ENCODE assay signal across 23 cellular contexts in genomic region chr6:148285205-148285604, GRCh38. TPM values are rescaled to one million over a fixed set of nuclear protein-coding genes. Genes with fewer than 3 reads are reported as not detected.
DNase-seq lines count a peak whose midpoint lies in the region; FAIRE-seq and TF ChIP-seq lines count a peak whose summit lies in the region.
"Had no signal": no experiment of that assay in that cellular context is flagged by ENCODE, and none has a peak within 500 bp of the region (broad histone marks: within the 10 kb centered on the region; RNA-seq: fewer than 3 reads in every experiment).

No MANE protein-coding gene starts in this region.

- H3K4me1 ChIP-seq in ascending aorta = no peaks in the 10 kb centered on the region
- H3K4me1 ChIP-seq: BE2C, BLaER1 had no signal

- H3K27me3 ChIP-seq in ascending aorta = no peaks in the 10 kb centered on the region
- H3K27me3 ChIP-seq: BE2C, BLaER1 had no signal

- H3K4me3 ChIP-seq in ascending aorta = no peak overlapping the region
- H3K4me3 ChIP-seq: BLaER1 had no signal

- H3K9me3 ChIP-seq in ascending aorta = no peaks in the 10 kb centered on the region
- H3K9me3 ChIP-seq: BE2C, BLaER1 had no signal

- intact Hi-C loops in ascending aorta (cut with DNase I) = no loop called here

- DNase-seq in ELF-1 (ENCODE audit: low read depth, low spot score) (peak; percentile 34), M059J (ENCODE audit: low read depth) (peak; percentile 13), islet precursor cell (peak; percentile 79), D341Med (ENCODE audit: low spot score) (no peak), ascending aorta (ENCODE audit: low spot score in 2 of 2) (no peak), GM19239 (ENCODE audit: insufficient read length, low spot score) (no peak)
- DNase-seq in central memory CD4-positive, alpha-beta T cell = no peak
- DNase-seq: 8988T; ACHN; BE2C; C1 segment of cervical spinal cord; CD4-positive, alpha-beta memory T cell; CD4-positive, CD25-positive, alpha-beta regulatory T cell; CD8-positive, alpha-beta memory T cell; COR-L47; DMS79 treated with DMSO at 0.1 percent for 48 hours; EL; GF-D8 had no signal

- no peak for TF ChIP-seq CTCF in ascending aorta (IDR thresholded peaks at IDR 0.05)

- no peak for FAIRE-seq in GM19239 (lab: Jason Lieb, UNC)
- FAIRE-seq: A204.1, D721Med, G401.6, GM12891 had no signal

- no peak overlapping the region for H3K27ac ChIP-seq in ascending aorta
- H3K27ac ChIP-seq: BLaER1 had no signal

- no peaks in the 10 kb centered on the region for H3K36me3 ChIP-seq in ascending aorta
- H3K36me3 ChIP-seq: BE2C, BLaER1 had no signal

RNA-seq across cellular contexts. Expression of gene SASH1, which starts 57.4 kb away (rescaled TPM):
- 4.9 and 11.5 TPM in 2 replicates for total RNA-seq in M059J (2014; rRNA removed; shearing (Covaris generic))
- total RNA-seq in ascending aorta = 70.2 TPM
- total RNA-seq: CD4-positive, CD25-positive, alpha-beta regulatory T cell had no signal

Comparison
In these comparisons a context has a peak if more than half of its experiments do, and no peak if none do; other contexts are left out.
1. DNase-seq: peak in ELF-1 (single experiment), M059J (single experiment) and islet precursor cell (single experiment); none in D341Med (single experiment), ascending aorta (0 of 2), central memory CD4-positive, alpha-beta T cell (single experiment) and GM19239 (single experiment).